In the genomic region with DNA sequence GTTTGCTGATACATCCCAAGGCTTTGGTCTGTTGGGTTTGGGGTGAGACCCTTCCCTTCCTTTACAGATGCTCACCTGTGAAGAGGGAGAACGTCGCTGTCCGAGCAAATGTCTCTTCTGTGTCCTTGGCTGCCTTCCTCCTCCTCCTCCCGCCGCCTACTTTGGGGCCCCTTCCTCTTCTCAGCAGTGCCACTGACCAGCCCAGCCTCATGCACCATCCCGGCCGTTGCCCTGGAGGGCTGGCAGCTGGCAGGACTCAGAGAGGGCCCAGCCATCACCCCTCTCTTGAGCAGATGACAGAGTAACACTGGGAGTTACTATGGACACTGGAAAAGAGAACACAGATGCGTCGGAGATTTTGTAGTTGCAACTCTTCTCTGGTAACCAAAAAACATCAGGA, we compare ENCODE assay signal across 21 cellular contexts.
"Had no signal": no experiment of that assay in that cellular context is flagged by ENCODE, and none has a peak within 500 bp of the region (broad histone marks: within the 10 kb centered on the region; RNA-seq: fewer than 3 reads in every experiment).

No MANE protein-coding gene starts in this region.

- H3K27ac Mint-ChIP-seq: natural killer cell; stimulated activated memory B cell treated with anti-CD40 and anti-IgM and Interleukin-4, amounts not matched to agents 10 μg/mL and 1 μg/mL and 100 μg/mL, for 72 hours; stimulated activated naive CD8-positive, alpha-beta T cell treated with anti-CD3 and anti-CD28 coated beads, Interleukin-15, Interleukin-2, amounts not matched to agents 100 ng/mL and 50 ng/mL, for 24 hours had no signal

- H3K36me3 ChIP-seq: gastrocnemius medialis, heart right ventricle, spleen, transverse colon, uterus had no signal

- H3K4me3 Mint-ChIP-seq: natural killer cell; neural crest cell; stimulated activated memory B cell treated with anti-CD40 and anti-IgM and Interleukin-4, amounts not matched to agents 10 μg/mL and 1 μg/mL and 100 μg/mL, for 72 hours; stimulated activated naive CD8-positive, alpha-beta T cell treated with anti-CD3 and anti-CD28 coated beads, Interleukin-15, Interleukin-2, amounts not matched to agents 100 ng/mL and 50 ng/mL, for 24 hours had no signal

- FAIRE-seq: endometrium, islet of Langerhans had no signal

- H3K27me3 ChIP-seq: gastrocnemius medialis, heart right ventricle, spleen, testis, transverse colon, uterus had no signal

- H3K27ac ChIP-seq: coronary artery, gastrocnemius medialis, heart right ventricle, testis, transverse colon had no signal

- H3K4me3 ChIP-seq: coronary artery, gastrocnemius medialis, heart right ventricle, spleen, testis, transverse colon, uterus had no signal

- ATAC-seq: esophagus mucosa; gastrocnemius medialis; heart right ventricle; sciatic nerve; stimulated activated memory B cell treated with anti-CD40 and anti-IgM and Interleukin-4, amounts not matched to agents 10 μg/mL and 1 μg/mL and 100 μg/mL, for 72 hours had no signal

- H3K36me3 Mint-ChIP-seq: natural killer cell; stimulated activated memory B cell treated with anti-CD40 and anti-IgM and Interleukin-4, amounts not matched to agents 10 μg/mL and 1 μg/mL and 100 μg/mL, for 72 hours had no signal

- H3K4me1 Mint-ChIP-seq: natural killer cell; neural crest cell; stimulated activated memory B cell treated with anti-CD40 and anti-IgM and Interleukin-4, amounts not matched to agents 10 μg/mL and 1 μg/mL and 100 μg/mL, for 72 hours had no signal

- DNase-seq: effector memory CD4-positive, alpha-beta T cell; gastrocnemius medialis; heart right ventricle; kidney glomerular epithelial cell; natural killer cell; occipital lobe; spleen; stimulated activated CD4-positive, alpha-beta T cell treated with anti-CD3 and anti-CD28 coated beads, Interleukin-15, amount 100 ng/mL, for 24 hours; stimulated activated CD4-positive, alpha-beta T cell treated with anti-CD3 and anti-CD28 coated beads, Interleukin-1b, Interleukin-23, amount 100 ng/mL, for 48 hours; stimulated activated CD4-positive, alpha-beta T cell treated with anti-CD3 and anti-CD28 coated beads, Interleukin-4, amount 100 ng/mL, for 24 hours; testis; transverse colon; uterus had no signal

- H3K9me3 Mint-ChIP-seq: natural killer cell, neural crest cell had no signal
